24 cellular contexts compared by ENCODE assay signal in the genomic region with DNA sequence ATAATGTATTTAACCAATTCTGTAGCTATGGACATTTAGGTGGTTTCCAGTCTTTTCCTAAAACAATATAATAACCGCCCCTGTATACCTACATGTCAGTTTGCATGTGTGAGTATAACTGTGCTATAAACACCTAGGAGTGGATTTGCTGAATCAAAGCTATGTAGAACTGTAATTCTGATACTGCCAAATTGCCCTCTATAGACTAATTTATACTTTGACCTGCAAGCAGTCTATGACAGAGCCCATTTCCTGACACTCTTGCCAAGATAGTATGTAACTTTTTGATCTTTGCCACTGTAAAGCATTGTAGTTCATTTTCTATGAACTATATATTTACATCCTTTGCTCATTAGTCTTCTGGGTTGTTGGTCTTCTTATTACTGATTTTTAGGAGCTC.
"Had no signal": no experiment of that assay in that cellular context is flagged by ENCODE, and none has a peak within 500 bp of the region (broad histone marks: within the 10 kb centered on the region; RNA-seq: fewer than 3 reads in every experiment).

No MANE protein-coding gene starts in this region.

- H3K27ac Mint-ChIP-seq: effector memory CD8-positive, alpha-beta T cell; naive B cell; natural killer cell treated with Interleukin-12 subunit alpha and Interleukin-12 subunit beta and Interleukin-15 and Interleukin-18, amount 100 ng/mL, for 72 hours; progenitor cell of endocrine pancreas; stimulated activated memory B cell treated with anti-CD40 and anti-IgM and Interleukin-4, amounts not matched to agents 10 μg/mL and 1 μg/mL and 100 μg/mL, for 72 hours had no signal

- H3K4me3 Mint-ChIP-seq: central memory CD8-positive, alpha-beta T cell; effector memory CD8-positive, alpha-beta T cell; naive B cell; natural killer cell treated with Interleukin-12 subunit alpha and Interleukin-12 subunit beta and Interleukin-15 and Interleukin-18, amount 100 ng/mL, for 72 hours; neural crest cell; stimulated activated memory B cell treated with anti-CD40 and anti-IgM and Interleukin-4, amounts not matched to agents 10 μg/mL and 1 μg/mL and 100 μg/mL, for 72 hours had no signal

- H3K36me3 ChIP-seq: gastroesophageal sphincter, heart left ventricle, left lung, neutrophil, thoracic aorta, tibial nerve, upper lobe of right lung had no signal

- H3K27me3 ChIP-seq: gastroesophageal sphincter, heart left ventricle, hepatocyte, left lung, neutrophil, tibial nerve, upper lobe of right lung, vagina had no signal

- H3K9ac ChIP-seq: parathyroid adenoma had no signal

- H3K36me3 Mint-ChIP-seq: naive B cell; natural killer cell treated with Interleukin-12 subunit alpha and Interleukin-12 subunit beta and Interleukin-15 and Interleukin-18, amount 100 ng/mL, for 72 hours; stimulated activated memory B cell treated with anti-CD40 and anti-IgM and Interleukin-4, amounts not matched to agents 10 μg/mL and 1 μg/mL and 100 μg/mL, for 72 hours had no signal

- H3K27ac ChIP-seq: gastroesophageal sphincter, heart left ventricle, hepatocyte, left lung, neutrophil, parathyroid adenoma, thoracic aorta, tibial nerve, upper lobe of right lung, vagina had no signal

- H3K9me3 Mint-ChIP-seq: central memory CD8-positive, alpha-beta T cell; effector memory CD8-positive, alpha-beta T cell; naive B cell; natural killer cell treated with Interleukin-12 subunit alpha and Interleukin-12 subunit beta and Interleukin-15 and Interleukin-18, amount 100 ng/mL, for 72 hours; neural crest cell; stimulated activated memory B cell treated with anti-CD40 and anti-IgM and Interleukin-4, amounts not matched to agents 10 μg/mL and 1 μg/mL and 100 μg/mL, for 72 hours had no signal

- ATAC-seq: effector memory CD8-positive, alpha-beta T cell; gastroesophageal sphincter; heart left ventricle; left lung; natural killer cell treated with Interleukin-12 subunit alpha and Interleukin-12 subunit beta and Interleukin-15 and Interleukin-18, amount 100 ng/mL, for 72 hours; sciatic nerve; stimulated activated memory B cell treated with anti-CD40 and anti-IgM and Interleukin-4, amounts not matched to agents 10 μg/mL and 1 μg/mL and 100 μg/mL, for 72 hours; stimulated activated naive CD8-positive, alpha-beta T cell treated with anti-CD3 and anti-CD28 coated beads, Interleukin-15, Interleukin-2, amounts not matched to agents 100 U/mL and 50 U/mL, for 24 hours; upper lobe of right lung had no signal

- H3K4me2 ChIP-seq: hepatocyte had no signal

- H2AFZ ChIP-seq: hepatocyte, parathyroid adenoma had no signal

- H3K4me3 ChIP-seq: gastroesophageal sphincter, heart left ventricle, hepatocyte, left lung, thoracic aorta, tibial nerve, upper lobe of right lung, vagina had no signal

- H3K79me2 ChIP-seq: hepatocyte, parathyroid adenoma had no signal

- H3K27me3 Mint-ChIP-seq: naive B cell, progenitor cell of endocrine pancreas had no signal

- H3K4me1 ChIP-seq: gastroesophageal sphincter, left lung, parathyroid adenoma, tibial nerve, upper lobe of right lung, vagina had no signal

- H3K4me1 Mint-ChIP-seq: central memory CD8-positive, alpha-beta T cell; naive B cell; stimulated activated memory B cell treated with anti-CD40 and anti-IgM and Interleukin-4, amounts not matched to agents 10 μg/mL and 1 μg/mL and 100 μg/mL, for 72 hours had no signal

- DNase-seq: cortex of kidney; effector memory CD8-positive, alpha-beta T cell; heart left ventricle; kidney; left lung; mesendoderm; midbrain; naive B cell; stimulated activated CD4-positive, alpha-beta T cell treated with anti-CD3 and anti-CD28 coated beads, Interleukin-4, amount 100 ng/mL, for 4 hours; stimulated activated naive CD8-positive, alpha-beta T cell treated with anti-CD3 and anti-CD28 coated beads, Interleukin-15, Interleukin-2, amounts not matched to agents 100 U/mL and 50 U/mL, for 24 hours; upper lobe of right lung had no signal

- H3K9me3 ChIP-seq: gastroesophageal sphincter, heart left ventricle, left lung, neutrophil, thoracic aorta, tibial nerve, upper lobe of right lung, vagina had no signal
